Comparison of ENCODE assay signal across 1 cellular context in the genomic region with DNA sequence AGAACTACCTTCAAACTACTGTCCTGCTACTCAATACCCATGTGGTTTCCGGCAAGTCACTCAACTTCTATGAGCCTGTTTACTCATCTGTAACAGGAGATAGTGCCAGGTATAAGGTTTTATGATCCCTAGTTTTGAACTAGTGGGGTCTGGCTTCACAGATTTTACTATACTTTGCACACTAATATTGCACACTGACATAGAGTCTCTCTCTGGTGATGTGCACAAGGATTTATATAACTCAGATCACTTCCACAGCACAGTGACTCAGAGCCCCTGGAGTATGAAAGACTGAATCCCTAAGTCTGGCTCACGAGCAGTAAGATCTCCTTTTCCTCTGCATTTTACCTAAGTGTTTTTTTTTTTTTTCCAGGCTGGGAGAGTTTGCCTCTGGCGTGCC.
TF ChIP-seq lines count a peak whose summit lies in the region.

No MANE protein-coding gene starts in this region.

TF ChIP-seq in SK-N-SH, 30 proteins besides CTCF, POLR2A, EP300 and RAD21:
- TF ChIP-seq NFIC (IDR thresholded peaks at IDR 0.05; ENCODE audit: borderline replicate concordance) (no peak; the same call in 1 of the 2 replicates), POLR2AphosphoS5 (IDR thresholded peaks at IDR 0.05; ENCODE audit: low read depth, low read length) (no peak), SMC3 (IDR thresholded peaks at IDR 0.05; ENCODE audit: low read depth, low read length) (no peak), YY1 (IDR thresholded peaks at IDR 0.05; ENCODE audit: low read depth) (no peak), RFX5 (IDR thresholded peaks at IDR 0.05; ENCODE audit: low read length) (no peak), GATA2 (CRISPR knock-in tag; IDR thresholded peaks at IDR 0.05) (no peak), JUND (IDR thresholded peaks at IDR 0.05) (no peak; the same call in 1 of the 2 replicates), TAF1 (IDR thresholded peaks at IDR 0.05; ENCODE audit: borderline replicate concordance, low read depth, low read length) (no peak), CHD2 (IDR thresholded peaks at IDR 0.05; ENCODE audit: low read length, partially characterized antibody) (no peak), FOXJ3 (CRISPR knock-in tag; IDR thresholded peaks at IDR 0.05) (no peak), TCF12 (IDR thresholded peaks at IDR 0.05) (no peak), RXRA (IDR thresholded peaks at IDR 0.05; ENCODE audit: borderline replicate concordance, low read depth) (no peak), ELF1 (IDR thresholded peaks at IDR 0.05) (no peak), NRF1 (IDR thresholded peaks at IDR 0.05; ENCODE audit: low read depth, low read length) (no peak)
- TF ChIP-seq, protein P1, sequence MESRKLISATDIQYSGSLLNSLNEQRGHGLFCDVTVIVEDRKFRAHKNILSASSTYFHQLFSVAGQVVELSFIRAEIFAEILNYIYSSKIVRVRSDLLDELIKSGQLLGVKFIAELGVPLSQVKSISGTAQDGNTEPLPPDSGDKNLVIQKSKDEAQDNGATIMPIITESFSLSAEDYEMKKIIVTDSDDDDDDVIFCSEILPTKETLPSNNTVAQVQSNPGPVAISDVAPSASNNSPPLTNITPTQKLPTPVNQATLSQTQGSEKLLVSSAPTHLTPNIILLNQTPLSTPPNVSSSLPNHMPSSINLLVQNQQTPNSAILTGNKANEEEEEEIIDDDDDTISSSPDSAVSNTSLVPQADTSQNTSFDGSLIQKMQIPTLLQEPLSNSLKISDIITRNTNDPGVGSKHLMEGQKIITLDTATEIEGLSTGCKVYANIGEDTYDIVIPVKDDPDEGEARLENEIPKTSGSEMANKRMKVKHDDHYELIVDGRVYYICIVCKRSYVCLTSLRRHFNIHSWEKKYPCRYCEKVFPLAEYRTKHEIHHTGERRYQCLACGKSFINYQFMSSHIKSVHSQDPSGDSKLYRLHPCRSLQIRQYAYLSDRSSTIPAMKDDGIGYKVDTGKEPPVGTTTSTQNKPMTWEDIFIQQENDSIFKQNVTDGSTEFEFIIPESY (IDR thresholded peaks at IDR 0.05; ENCODE audit: borderline replicate concordance, low read depth), result no peak
- TF ChIP-seq, protein P2, sequence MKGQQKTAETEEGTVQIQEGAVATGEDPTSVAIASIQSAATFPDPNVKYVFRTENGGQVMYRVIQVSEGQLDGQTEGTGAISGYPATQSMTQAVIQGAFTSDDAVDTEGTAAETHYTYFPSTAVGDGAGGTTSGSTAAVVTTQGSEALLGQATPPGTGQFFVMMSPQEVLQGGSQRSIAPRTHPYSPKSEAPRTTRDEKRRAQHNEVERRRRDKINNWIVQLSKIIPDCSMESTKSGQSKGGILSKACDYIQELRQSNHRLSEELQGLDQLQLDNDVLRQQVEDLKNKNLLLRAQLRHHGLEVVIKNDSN (IDR thresholded peaks at IDR 0.05; ENCODE audit: borderline replicate concordance, low read depth), result no peak
- TF ChIP-seq, protein P3, sequence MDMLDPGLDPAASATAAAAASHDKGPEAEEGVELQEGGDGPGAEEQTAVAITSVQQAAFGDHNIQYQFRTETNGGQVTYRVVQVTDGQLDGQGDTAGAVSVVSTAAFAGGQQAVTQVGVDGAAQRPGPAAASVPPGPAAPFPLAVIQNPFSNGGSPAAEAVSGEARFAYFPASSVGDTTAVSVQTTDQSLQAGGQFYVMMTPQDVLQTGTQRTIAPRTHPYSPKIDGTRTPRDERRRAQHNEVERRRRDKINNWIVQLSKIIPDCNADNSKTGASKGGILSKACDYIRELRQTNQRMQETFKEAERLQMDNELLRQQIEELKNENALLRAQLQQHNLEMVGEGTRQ (IDR thresholded peaks at IDR 0.05; ENCODE audit: borderline replicate concordance, low read depth, low read length), result no peak
